ENCODE assay signal across 8 cellular contexts in the genomic region with DNA sequence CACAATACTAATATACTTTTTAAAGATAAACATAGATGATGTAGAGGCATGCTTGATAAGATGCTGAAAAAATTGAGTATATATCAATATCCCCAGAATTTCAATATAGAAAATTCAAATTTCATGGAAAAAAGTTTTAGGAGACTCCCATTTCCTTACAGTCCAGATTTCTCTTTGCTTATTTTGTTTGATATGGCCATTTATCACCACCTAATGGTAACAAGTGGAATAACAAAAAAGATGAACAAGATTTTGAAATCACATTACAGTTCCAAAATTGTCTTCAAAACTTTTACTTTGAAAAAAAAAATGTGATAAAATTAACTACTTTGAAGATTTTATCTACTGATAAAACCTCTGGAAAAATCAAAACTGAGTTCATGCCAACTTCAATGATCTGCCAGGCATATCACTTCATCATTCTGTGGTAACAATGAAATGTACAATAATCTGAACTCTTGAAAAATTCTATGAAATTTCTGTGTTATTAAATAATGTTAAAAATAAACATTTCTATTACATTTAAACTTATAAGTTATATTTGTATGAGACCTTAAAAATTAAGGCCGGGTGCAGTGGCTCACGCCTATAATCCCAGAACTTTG. TPM values are rescaled to one million over a fixed set of nuclear protein-coding genes. Genes with fewer than 3 reads are reported as not detected.
DNase-seq lines count a peak whose midpoint lies in the region; ATAC-seq and TF ChIP-seq lines count a peak whose summit lies in the region.

No MANE protein-coding gene starts in this region.

- in situ Hi-C loops in ACHN (cut with HindIII; ENCODE audit: low pct_ligation_motif_present, low pct_unique_long_range_greater_than_20kb, low sequenced_read_pairs) = no loop called here

- DNase-seq in ACHN (peak; percentile 43), RPMI7951 (ENCODE audit: low read depth) (peak; percentile 46), fibroblast of pulmonary artery (ENCODE audit: low read depth) (peak; percentile 61), retinal pigment epithelial cell (ENCODE audit: low read depth) (no peak), putamen (ENCODE audit: low spot score) (no peak), amniotic stem cell (lab: John Stamatoyannopoulos, UW) (no peak)

- peak; percentile 42 for TF ChIP-seq CTCF in GM12873 (IDR thresholded peaks at IDR 0.05; ENCODE audit: insufficient read depth, low read depth, low read length, missing control alignments)
- peak; percentile 46 for TF ChIP-seq CTCF in fibroblast of pulmonary artery (IDR thresholded peaks at IDR 0.05; ENCODE audit: low read length, missing control alignments)
- TF ChIP-seq CTCF in retinal pigment epithelial cell (conservative IDR thresholded peaks at IDR 0.05; ENCODE audit: low read depth, low read length) = peak; percentile 39

- no peak for ATAC-seq in HG02623 (IDR thresholded peaks at IDR 0.05; ENCODE audit: unreplicated experiment)

- H3K4me3 ChIP-seq in fibroblast of pulmonary artery (replicated peaks; ENCODE audit: low read depth, low read length) = no peak overlapping the region
- no peak overlapping the region for H3K4me3 ChIP-seq in retinal pigment epithelial cell (ENCODE audit: low read length)

RNA-seq across cellular contexts. Expression of a gene that starts 17.5 kb away (rescaled TPM):
- 14.1 and 14.8 TPM in 2 replicates for total RNA-seq in RPMI7951 (2014; rRNA removed; shearing (Covaris generic))

RNA-seq across cellular contexts. Expression of a gene that starts 25.6 kb away (rescaled TPM):
- total RNA-seq in RPMI7951 (2014; rRNA removed; shearing (Covaris generic)) = not detected in 2 replicates

Comparison
In these comparisons a context has a peak if more than half of its experiments do, and no peak if none do; other contexts are left out.
1. DNase-seq: peak in ACHN (single experiment), RPMI7951 (single experiment) and fibroblast of pulmonary artery (single experiment); none in retinal pigment epithelial cell (single experiment), putamen (single experiment) and amniotic stem cell (single experiment).
2. Peak in every context shown above with its lines, with median percentiles within 50 percentile points of each other: CTCF ChIP-seq.